In the genomic region with DNA sequence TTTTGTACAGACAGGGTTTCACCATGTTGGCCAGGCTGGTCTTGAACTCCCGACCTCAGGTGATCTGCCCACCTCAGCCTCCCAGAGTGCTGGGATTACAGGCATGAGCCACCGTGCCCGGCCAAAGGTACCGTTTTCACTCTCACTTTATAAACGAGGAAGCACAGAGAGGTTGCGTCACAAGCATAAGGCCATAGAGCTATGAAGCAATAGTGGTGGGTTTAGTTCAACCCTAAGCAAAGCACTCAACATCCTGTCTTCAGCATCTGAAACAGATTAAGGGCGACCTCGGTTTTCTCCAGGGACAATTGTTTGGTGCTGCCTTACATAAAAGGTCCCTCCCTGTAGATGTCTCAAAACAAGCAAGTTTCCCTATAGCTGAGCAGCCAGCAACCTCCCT, we compare ENCODE assay signal across 1 cellular context.
A peak's percentile ranks its signal among the peaks of the same experiment; 100 is the strongest.
TF ChIP-seq lines count a peak whose summit lies in the region.

No MANE protein-coding gene starts in this region.

TF ChIP-seq in H1, 55 proteins besides CTCF, POLR2A, EP300 and RAD21:
- TF ChIP-seq CEBPB (IDR thresholded peaks at IDR 0.05; ENCODE audit: low read depth, low read length) = peak; percentile 32; the same call in 1 of the 2 replicates
